In genomic region chr5:121819661-121820261, GRCh38 we compare ENCODE assay signal across 24 cellular contexts. TPM values are rescaled to one million over a fixed set of nuclear protein-coding genes. Genes with fewer than 3 reads are reported as not detected.
"Had no signal": no experiment of that assay in that cellular context is flagged by ENCODE, and none has a peak within 500 bp of the region (broad histone marks: within the 10 kb centered on the region; RNA-seq: fewer than 3 reads in every experiment).

No MANE protein-coding gene starts in this region.

- H3K27ac ChIP-seq: RWPE1 had no signal

- ATAC-seq: Panc1, PC-3 had no signal

- DNase-seq: KBM-7, MV-4-11, NCI-H1048, NCI-H1105, NCI-H146, NCI-H1694 treated with DMSO at 0.1 percent for 48 hours, NCI-H1930, NCI-H2081, NCI-H2107, NCI-H2227 treated with DMSO at 0.1 percent for 48 hours, NCI-H524, NCI-H526 treated with DMSO at 0.1 percent for 48 hours, NCI-H774, PC-3, SHP77, SK-N-SH had no signal

- H3K9me3 ChIP-seq: SK-N-SH had no signal

RNA-seq across cellular contexts. Expression of gene FTMT, which starts 31.9 kb away (rescaled TPM):
- total RNA-seq: HT-29, LHCN-M2, MCF 10A, NCI-H460, OCI-LY7, PC-3, SK-MEL-5 had no signal
- polyA plus RNA-seq: SK-N-SH had no signal
